Comparison of ENCODE assay signal across 23 cellular contexts in genomic region chr2:195513119-195513518, GRCh38.
DNase-seq lines count a peak whose midpoint lies in the region; ATAC-seq, FAIRE-seq and TF ChIP-seq lines count a peak whose summit lies in the region.
"Had no signal": no experiment of that assay in that cellular context is flagged by ENCODE, and none has a peak within 500 bp of the region (broad histone marks: within the 10 kb centered on the region; RNA-seq: fewer than 3 reads in every experiment).

No MANE protein-coding gene starts in this region.

- TF ChIP-seq RAD21 in K562 (CRISPR knock-in tag; conservative IDR thresholded peaks at IDR 0.05 in 1 of 2, IDR thresholded peaks at IDR 0.05 in 1 of 2): peak; percentile 43 to 47; a peak in 3 of 4 replicates

- under 1% methylated on average over 9 of the region's 9 CpGs for WGBS in K562 (ENCODE audit: insufficient coverage, low coverage, missing lambda C conversion rate)

- H3K9me1 ChIP-seq in K562 (ENCODE audit: control insufficient read depth, insufficient read depth, low read length): no peaks in the 10 kb centered on the region

- peaks cover 10% of the 10 kb centered on the region for H3K4me1 Mint-ChIP-seq in activated CD4-positive, alpha-beta memory T cell treated with anti-CD3 and anti-CD28 coated beads for 36 hours (ENCODE audit: low read depth)
- H3K4me1 Mint-ChIP-seq: nephron had no signal

- H3K9me3 ChIP-seq in K562 (replicated peaks; ENCODE audit: control insufficient read depth, insufficient read depth, low read depth, low read length): peaks cover 4% of the 10 kb centered on the region; the same call in 1 of the 2 replicates
- H3K9me3 ChIP-seq: vagina had no signal

- FAIRE-seq in K562 (lab: Jason Lieb, UNC): peak; percentile 98

- TF ChIP-seq CTCF in K562 (IDR thresholded peaks at IDR 0.05 in 2 of 3, conservative IDR thresholded peaks at IDR 0.05 in 1 of 3; ENCODE audit: insufficient read depth in 2 of 3, low read depth in 1 of 3, low read length in 3 of 3) (0 out of 6 replicates have a peak, but pooled peaks of 1 of the 3 experiments have one; percentile 1), GM10248 (IDR thresholded peaks at IDR 0.05; ENCODE audit: control extremely low read depth, extremely low read depth, low read depth, missing control alignments) (no peak)

- no peak overlapping the region for H3K4me3 ChIP-seq in K562
- H3K4me3 ChIP-seq: vagina had no signal

- H3K27ac Mint-ChIP-seq in activated CD4-positive, alpha-beta memory T cell treated with anti-CD3 and anti-CD28 coated beads for 36 hours: no peak overlapping the region
- H3K27ac Mint-ChIP-seq: CD4-positive, alpha-beta memory T cell; HFFc6; nephron had no signal

- peak overlapping the region; percentile 2 to 65; a peak in 3 of 4 replicates for H3K9ac ChIP-seq in K562 (ENCODE audit: insufficient read depth in 1 of 2, low read depth in 2 of 2, low read length in 2 of 2)

- intact Hi-C loops in K562 (cut with micrococcal nuclease): loop anchor here (1.0 kb wide), 1 partner anchor 26 kb away; no protein-coding TSS in a partner anchor
- intact Hi-C loops in activated CD4-positive, alpha-beta memory T cell treated with anti-CD3 and anti-CD28 coated beads for 36 hours (cut with micrococcal nuclease): no loop called here

- CTCF ChIA-PET in K562 (lab: Yijun Ruan, JAX; ENCODE audit: low intra/inter-chr PET ratio) (no interaction called here), GM10248 (lab: Yijun Ruan, JAX) (interaction anchor here (1.5 to 2.2 kb wide), 2 partner anchors 14 to 20 kb away, joined by 6 read pairs; no protein-coding TSS in a partner anchor)
- CTCF ChIA-PET in activated CD4-positive, alpha-beta memory T cell treated with anti-CD3 and anti-CD28 coated beads for 36 hours (lab: Charles Lee): no interaction called here

- POLR2A ChIA-PET in K562 (lab: Yijun Ruan, JAX) (no interaction called here), GM10248 (lab: Yijun Ruan, JAX) (no interaction called here)
- POLR2A ChIA-PET in activated CD4-positive, alpha-beta memory T cell treated with anti-CD3 and anti-CD28 coated beads for 36 hours (lab: Charles Lee): no interaction called here

- no peak for TF ChIP-seq POLR2A in K562 (conservative IDR thresholded peaks at IDR 0.05)

- no peaks in the 10 kb centered on the region for H3K79me2 ChIP-seq in K562 (ENCODE audit: control insufficient read depth, insufficient read depth, low read length)

- peak; percentile 91 for ATAC-seq in K562
- ATAC-seq: left ventricle myocardium superior, sciatic nerve had no signal

- peak overlapping the region; percentile 67 for H3K4me2 ChIP-seq in K562 (ENCODE audit: insufficient read depth, low read length)

- no TSS peak for BruUV-seq in K562 (replicated peaks; lab: Mats Ljungman, UMichigan)

- no peaks in the 10 kb centered on the region for H3K27me3 Mint-ChIP-seq in activated CD4-positive, alpha-beta memory T cell treated with anti-CD3 and anti-CD28 coated beads for 36 hours
- H3K27me3 Mint-ChIP-seq: CD4-positive, alpha-beta memory T cell had no signal

- H3K27ac ChIP-seq in K562 (ENCODE audit: extremely low read depth, low read depth, low read length): peak overlapping the region; percentile 88
- H3K27ac ChIP-seq: epithelial cell of prostate, vagina had no signal

- no peaks in the 10 kb centered on the region for H3K36me3 Mint-ChIP-seq in activated CD4-positive, alpha-beta memory T cell treated with anti-CD3 and anti-CD28 coated beads for 36 hours
- H3K36me3 Mint-ChIP-seq: CD4-positive, alpha-beta memory T cell had no signal

- DNase-seq in HUDEP-2 (lab: John Stamatoyannopoulos, UW; ENCODE audit: unreplicated experiment in 76 of 76) (peak in 71 of 76 experiments; percentile 8 to 91 (median 61)), NOMO-1 treated with dmso at 0.1 percent for 144 hours (lab: John Stamatoyannopoulos, UW; ENCODE audit: unreplicated experiment) (peak; percentile 28), K562 (ENCODE audit: extremely low read depth in 1 of 4, low spot score in 3 of 4) (peak in 2 of 4 experiments; percentile 76 to 91), pons (ENCODE audit: low spot score) (peak; percentile 61), T1000 (lab: John Stamatoyannopoulos, UW) (no peak), GM10248 (ENCODE audit: extremely low spot score) (no peak)
- DNase-seq in activated CD4-positive, alpha-beta memory T cell treated with anti-CD3 and anti-CD28 coated beads for 36 hours: no peak
- DNase-seq: activated CD8-positive, alpha-beta memory T cell treated with anti-CD3 and anti-CD28 coated beads, Interleukin-2, amount 50 U/mL, for 48 hours; activated effector memory CD4-positive, alpha-beta T cell treated with Interleukin-2 at 50 U/mL for 16 hours; CD4-positive, alpha-beta memory T cell; foreskin fibroblast; HFFc6; immature natural killer cell; left ventricle myocardium superior; NCI-H1105 treated with DMSO at 0.1 percent for 48 hours; NCI-H524; posterior cingulate gyrus; Right ventricle myocardium superior; T-helper 1 cell had no signal

- H3K27me3 ChIP-seq in K562 (ENCODE audit: control insufficient read depth in 2 of 2, insufficient read depth in 2 of 2, low read length in 2 of 2): no peaks in the 10 kb centered on the region
- H3K27me3 ChIP-seq: vagina had no signal

- peak overlapping the region; percentile 72 for H2AFZ ChIP-seq in K562 (ENCODE audit: low read depth, low read length)

- no peaks in the 10 kb centered on the region for H3K9me3 Mint-ChIP-seq in activated CD4-positive, alpha-beta memory T cell treated with anti-CD3 and anti-CD28 coated beads for 36 hours
- H3K9me3 Mint-ChIP-seq: nephron had no signal

- peaks cover 12 to 28% of the 10 kb centered on the region in 2 experiments for H3K4me1 ChIP-seq in K562 (replicated peaks in 1 of 2; ENCODE audit: control insufficient read depth in 2 of 2, insufficient read depth in 2 of 2, low read length in 2 of 2)
- H3K4me1 ChIP-seq: vagina had no signal

- peak; percentile 94 for TF ChIP-seq EP300 in K562 (IDR thresholded peaks at IDR 0.05; ENCODE audit: low read length)

- in situ Hi-C loops in K562 (cut with MboI): no loop called here

- H3K36me3 ChIP-seq in K562 (ENCODE audit: control insufficient read depth, insufficient read depth, low read length): peaks cover 4% of the 10 kb centered on the region; the same call in 1 of the 3 replicates
- H3K36me3 ChIP-seq: vagina had no signal

- H4K20me1 ChIP-seq in K562 (replicated peaks; ENCODE audit: control insufficient read depth, insufficient read depth, low read length): no peaks in the 10 kb centered on the region

- no peak overlapping the region for H3K4me3 Mint-ChIP-seq in activated CD4-positive, alpha-beta memory T cell treated with anti-CD3 and anti-CD28 coated beads for 36 hours
- H3K4me3 Mint-ChIP-seq: CD4-positive, alpha-beta memory T cell; HFFc6; immature natural killer cell; nephron had no signal

TF ChIP-seq in K562, 482 proteins besides CTCF, POLR2A, EP300 and RAD21 (continues in another document):
- TF ChIP-seq ZNF316 (IDR thresholded peaks at IDR 0.05): no peak
- TF ChIP-seq HMG20B (CRISPR knock-in tag; IDR thresholded peaks at IDR 0.05): no peak
- TF ChIP-seq ZBTB26 (CRISPR knock-in tag; IDR thresholded peaks at IDR 0.05): no peak
- TF ChIP-seq SIN3B (IDR thresholded peaks at IDR 0.05; ENCODE audit: low read depth): no peak
- TF ChIP-seq BRF2 (IDR thresholded peaks at IDR 0.05; ENCODE audit: borderline replicate concordance, insufficient read depth, insufficient read length): no peak
- no peak for TF ChIP-seq PRPF4 (IDR thresholded peaks at IDR 0.05; ENCODE audit: insufficient read depth, low read depth, low read length, poor library complexity, severe bottlenecking)
- TF ChIP-seq PYGO2 (tag; IDR thresholded peaks at IDR 0.05): no peak
- TF ChIP-seq KDM2B (CRISPR knock-in tag; IDR thresholded peaks at IDR 0.05): no peak
- 0 out of 2 replicates have a peak, but pooled peaks have one; percentile 31 for TF ChIP-seq ZNF583 (CRISPR knock-in tag; IDR thresholded peaks at IDR 0.05)
- no peak for TF ChIP-seq PCBP2 (IDR thresholded peaks at IDR 0.05; ENCODE audit: low read depth, low read length, poor library complexity, severe bottlenecking)
- no peak for TF ChIP-seq GATAD2A (IDR thresholded peaks at IDR 0.05)

Comparison
In these comparisons a context has a peak if more than half of its experiments do, and no peak if none do; other contexts are left out.
1. DNase-seq: peak in HUDEP-2 (71 of 76), NOMO-1 treated with dmso at 0.1 percent for 144 hours (single experiment) and pons (single experiment); none in T1000 (single experiment), activated CD4-positive, alpha-beta memory T cell treated with anti-CD3 and anti-CD28 coated beads for 36 hours (single experiment) and GM10248 (single experiment).